In genomic region chr6:134178230-134179044, GRCh38 we compare ENCODE assay signal across 8 cellular contexts.
DNase-seq lines count a peak whose midpoint lies in the region; ATAC-seq, FAIRE-seq and TF ChIP-seq lines count a peak whose summit lies in the region.

No MANE protein-coding gene starts in this region.

- H3K4me3 ChIP-seq in cardiac fibroblast (replicated peaks in 1 of 2; ENCODE audit: low read depth in 2 of 2, low read length in 2 of 2) (peak overlapping the region; percentile 34 to 41), skeletal muscle tissue (ENCODE audit: low read length in 3 of 3) (peak overlapping the region; percentile 68 to 82 (median 76))

- TF ChIP-seq CTCF in cardiac fibroblast (IDR thresholded peaks at IDR 0.05; ENCODE audit: low read depth, low read length) = peak; percentile 83

- peaks cover 0 to 5% (median 3%) of the 10 kb centered on the region in 3 donors for H3K36me3 ChIP-seq in skeletal muscle tissue (ENCODE audit: control insufficient read depth in 3 of 3, insufficient read depth in 3 of 3, low read length in 3 of 3)

- H3K9me3 ChIP-seq in skeletal muscle tissue (ENCODE audit: control insufficient read depth in 3 of 3, low read length in 3 of 3) = no peaks in the 10 kb centered on the region

- H3K27ac ChIP-seq in skeletal muscle tissue (ENCODE audit: low read depth, low read length) = peak overlapping the region; percentile 98

- peak; percentile 77 for FAIRE-seq in GM18507 (lab: Jason Lieb, UNC)

- DNase-seq in GM18507 (ENCODE audit: extremely low spot score, insufficient read length, low read depth) = no peak
- peak; percentile 92 for DNase-seq in NCI-H146 (lab: John Stamatoyannopoulos, UW)
- DNase-seq in activated CD4-positive, CD25-positive, alpha-beta regulatory T cell (lab: John Stamatoyannopoulos, UW) = peak; percentile 32 to 72 (median 54)
- peak; percentile 96 to 97 for DNase-seq in cardiac fibroblast (ENCODE audit: low read depth in 2 of 2)
- peak; percentile 77 for DNase-seq in iPS-NIHi11 (ENCODE audit: low spot score)

- H3K4me1 ChIP-seq in skeletal muscle tissue (ENCODE audit: control insufficient read depth in 3 of 3, insufficient read depth in 3 of 3, low read length in 3 of 3) = peaks cover 19 to 24% (median 20%) of the 10 kb centered on the region in 3 donors

- H3K9ac ChIP-seq in skeletal muscle tissue (ENCODE audit: low read depth in 1 of 3, low read length in 3 of 3) = peak overlapping the region; percentile 73 to 90 (median 86)

- no peaks in the 10 kb centered on the region for H3K27me3 ChIP-seq in skeletal muscle tissue (ENCODE audit: control insufficient read depth in 3 of 3, insufficient read depth in 3 of 3, low read length in 3 of 3)

- ATAC-seq in GM21576 (IDR thresholded peaks at IDR 0.05; ENCODE audit: unreplicated experiment) = no peak
- no peak for ATAC-seq in GM19351 (IDR thresholded peaks at IDR 0.05; ENCODE audit: unreplicated experiment)
